ENCODE assay signal across 14 cellular contexts in the genomic region with DNA sequence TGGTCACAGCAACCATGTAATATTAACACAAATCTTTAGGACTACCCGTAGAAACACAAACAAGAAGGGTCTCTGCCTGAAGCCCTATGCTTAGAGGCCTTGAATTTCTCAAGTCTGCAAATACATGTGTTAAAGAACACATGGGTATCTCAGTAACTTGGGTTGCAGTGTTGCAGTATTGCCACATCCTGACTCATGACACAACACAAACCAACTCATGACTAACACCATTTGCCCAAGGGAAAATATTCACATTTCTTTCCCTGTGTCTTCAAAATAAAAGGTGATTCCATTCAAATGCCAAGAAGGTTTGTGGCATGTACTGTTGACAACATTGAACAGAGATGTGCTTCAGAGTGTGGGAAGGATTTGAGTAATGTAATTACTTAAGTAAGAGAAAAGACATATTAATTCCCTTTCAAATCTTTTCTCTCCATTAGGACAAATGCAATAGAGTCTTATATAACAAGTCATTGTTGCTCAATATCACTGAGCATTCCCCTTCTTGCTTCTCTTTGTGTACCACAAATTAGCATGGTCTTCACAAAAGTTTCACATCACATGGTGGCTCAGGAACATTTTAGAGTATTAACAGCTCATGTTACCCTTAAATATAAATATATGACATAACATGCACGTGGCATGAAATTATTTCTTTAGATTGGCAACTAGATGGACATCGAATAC.
A peak's percentile ranks its signal among the peaks of the same experiment; 100 is the strongest.
DNase-seq lines count a peak whose midpoint lies in the region; ATAC-seq and TF ChIP-seq lines count a peak whose summit lies in the region.
"Had no signal": no experiment of that assay in that cellular context is flagged by ENCODE, and none has a peak within 500 bp of the region (broad histone marks: within the 10 kb centered on the region; RNA-seq: fewer than 3 reads in every experiment).

No MANE protein-coding gene starts in this region.

- intact Hi-C loops in Calu3 (cut with micrococcal nuclease; ENCODE audit: unreplicated experiment), result no loop called here

- CTCF ChIA-PET in Calu3 (lab: Charles Lee), result no interaction called here

- no TSS peak for BruUV-seq in Calu3 (replicated peaks; lab: Mats Ljungman, UMichigan)

- DNase-seq in A172 (ENCODE audit: low spot score) (peak; percentile 42), HS-5 (ENCODE audit: low read depth) (peak; percentile 80), amniotic epithelial cell (ENCODE audit: low read depth) (peak; percentile 91), foreskin fibroblast (peak; percentile 0), pons (ENCODE audit: low spot score) (no peak), Calu3 (no peak)
- DNase-seq: dermis blood vessel endothelial cell, DMS79, NCI-H2107, pancreas had no signal

- no peaks in the 10 kb centered on the region for H3K4me1 Mint-ChIP-seq in Calu3 (ENCODE audit: low read depth, unreplicated experiment)
- H3K4me1 Mint-ChIP-seq: activated naive CD4-positive, alpha-beta T cell treated with anti-CD3 and anti-CD28 coated beads, Interleukin-2, amount 50 U/mL, for 24 hours; memory B cell had no signal

- no peak for ATAC-seq in HG03175 (IDR thresholded peaks at IDR 0.05; ENCODE audit: unreplicated experiment)
- ATAC-seq in HG03108 (IDR thresholded peaks at IDR 0.05; ENCODE audit: unreplicated experiment), result no peak
- ATAC-seq: pancreas had no signal

- TF ChIP-seq CTCF in foreskin fibroblast (IDR thresholded peaks at IDR 0.05; ENCODE audit: low read depth, low read length) (no peak), Calu3 (IDR thresholded peaks at IDR 0.05; ENCODE audit: unreplicated experiment) (no peak)

- H3K27ac Mint-ChIP-seq in Calu3 (ENCODE audit: unreplicated experiment), result no peak overlapping the region
- H3K27ac Mint-ChIP-seq: activated naive CD4-positive, alpha-beta T cell treated with anti-CD3 and anti-CD28 coated beads, Interleukin-2, amount 50 U/mL, for 24 hours; memory B cell had no signal

- no peaks in the 10 kb centered on the region for H3K36me3 Mint-ChIP-seq in Calu3 (ENCODE audit: insufficient read depth, unreplicated experiment)
- H3K36me3 Mint-ChIP-seq: activated naive CD4-positive, alpha-beta T cell treated with anti-CD3 and anti-CD28 coated beads, Interleukin-2, amount 50 U/mL, for 24 hours; memory B cell had no signal

- H3K4me3 ChIP-seq in foreskin fibroblast (ENCODE audit: low read depth in 1 of 2, low read length in 2 of 2), result no peak overlapping the region
- H3K4me3 ChIP-seq: pancreas had no signal

- no peaks in the 10 kb centered on the region for H3K9me3 Mint-ChIP-seq in Calu3 (ENCODE audit: low read depth, unreplicated experiment)
- H3K9me3 Mint-ChIP-seq: activated naive CD4-positive, alpha-beta T cell treated with anti-CD3 and anti-CD28 coated beads, Interleukin-2, amount 50 U/mL, for 24 hours; memory B cell had no signal

- H3K27me3 Mint-ChIP-seq in Calu3 (ENCODE audit: unreplicated experiment), result no peaks in the 10 kb centered on the region
- H3K27me3 Mint-ChIP-seq: activated naive CD4-positive, alpha-beta T cell treated with anti-CD3 and anti-CD28 coated beads, Interleukin-2, amount 50 U/mL, for 24 hours; memory B cell had no signal

- no peak overlapping the region for H3K4me3 Mint-ChIP-seq in Calu3 (ENCODE audit: low read depth, unreplicated experiment)
- H3K4me3 Mint-ChIP-seq: activated naive CD4-positive, alpha-beta T cell treated with anti-CD3 and anti-CD28 coated beads, Interleukin-2, amount 50 U/mL, for 24 hours; memory B cell had no signal

Comparison
In these comparisons a context has a peak if more than half of its experiments do, and no peak if none do; other contexts are left out.
1. DNase-seq: peak in A172 (single experiment), HS-5 (single experiment), amniotic epithelial cell (single experiment) and foreskin fibroblast (2 of 2); none in pons (single experiment) and Calu3 (single experiment).